17 cellular contexts compared by ENCODE assay signal in genomic region chr10:21720090-21720489, GRCh38.
DNase-seq lines count a peak whose midpoint lies in the region; ATAC-seq and TF ChIP-seq lines count a peak whose summit lies in the region.
"Had no signal": no experiment of that assay in that cellular context is flagged by ENCODE, and none has a peak within 500 bp of the region (broad histone marks: within the 10 kb centered on the region; RNA-seq: fewer than 3 reads in every experiment).

No MANE protein-coding gene starts in this region.

- no peak overlapping the region for H2BK5ac ChIP-seq in H9 (ENCODE audit: insufficient read length, low read length)

- no peak for TF ChIP-seq CTCF in H9 (conservative IDR thresholded peaks at IDR 0.05)
- TF ChIP-seq CTCF in WTC11 (IDR thresholded peaks at IDR 0.05) = no peak
- no peak for TF ChIP-seq CTCF in kidney epithelial cell (IDR thresholded peaks at IDR 0.05; ENCODE audit: insufficient read depth, low read length, poor library complexity, severe bottlenecking)
- no peak for TF ChIP-seq CTCF in right atrium auricular region (IDR thresholded peaks at IDR 0.05)

- DNase-seq in G401 (ENCODE audit: low spot score) (peak; percentile 27), H9 (no peak), WTC11 (ENCODE audit: low spot score) (no peak), kidney epithelial cell (ENCODE audit: low read depth) (peak; percentile 41), right atrium auricular region (ENCODE audit: low spot score) (no peak)
- no peak for DNase-seq in activated effector memory CD4-positive, alpha-beta T cell treated with anti-CD3 and anti-CD28 coated beads, Interleukin-2, amount 50 U/mL, for 16 hours
- DNase-seq: activated naive CD4-positive, alpha-beta T cell treated with anti-CD3 and anti-CD28 coated beads, Interleukin-2, amount 10 ng/mL, durations not matched to agents 7 days and 5 days; DMS79 treated with DMSO at 0.1 percent for 48 hours; heart left ventricle; left lung; naive B cell; psoas muscle; stimulated activated CD4-positive, alpha-beta T cell treated with anti-CD3 and anti-CD28 coated beads, Interleukin-2, amount 100 ng/mL, for 24 hours had no signal

- no peak overlapping the region for H4K5ac ChIP-seq in H9 (ENCODE audit: insufficient read length, low read depth, low read length)

- WGBS in H9 (ENCODE audit: extremely low coverage, insufficient read length, low lambda C conversion rate) = no CpG with 5 or more reads among the region's 3 CpGs

- no peak overlapping the region for H3K56ac ChIP-seq in H9 (ENCODE audit: insufficient read length, low read depth, low read length)

- no peak overlapping the region for H4K91ac ChIP-seq in H9 (ENCODE audit: insufficient read length, low read depth, low read length)

- in situ Hi-C loops in G401 (cut with HindIII; ENCODE audit: low sequenced_read_pairs) = no loop called here

- no peak overlapping the region for H2BK20ac ChIP-seq in H9 (ENCODE audit: low read depth, low read length, poor library complexity, severe bottlenecking)

- peak overlapping the region; percentile 72 to 95 (median 76); a peak in 6 of 7 replicates for H3K27ac Mint-ChIP-seq in H9
- H3K27ac Mint-ChIP-seq in WTC11 = peak overlapping the region; percentile 57
- H3K27ac Mint-ChIP-seq: activated naive CD4-positive, alpha-beta T cell treated with anti-CD3 and anti-CD28 coated beads, Interleukin-2, amount 10 ng/mL, durations not matched to agents 7 days and 5 days; type B pancreatic cell had no signal

- no peaks in the 10 kb centered on the region for H3K9me3 ChIP-seq in H9 (ENCODE audit: control insufficient read depth, low read depth, low read length)
- no peaks in the 10 kb centered on the region for H3K9me3 ChIP-seq in right atrium auricular region
- H3K9me3 ChIP-seq: heart left ventricle, left lung, psoas muscle had no signal

- no peak overlapping the region for H3K27ac ChIP-seq in H9 (ENCODE audit: insufficient read length, low read depth, low read length)
- H3K27ac ChIP-seq in right atrium auricular region = no peak overlapping the region
- H3K27ac ChIP-seq: heart left ventricle, HL-60, left lung, psoas muscle had no signal

- H3K79me1 ChIP-seq in H9 (ENCODE audit: insufficient read depth, low read depth, low read length, poor library complexity, severe bottlenecking) = no peaks in the 10 kb centered on the region

- no peak overlapping the region for H2AK5ac ChIP-seq in H9 (ENCODE audit: insufficient read length, low read length)

- no peak overlapping the region for H3K14ac ChIP-seq in H9 (ENCODE audit: insufficient read depth, low read length)

- H3K9me3 Mint-ChIP-seq in H9 = no peaks in the 10 kb centered on the region
- H3K9me3 Mint-ChIP-seq in WTC11 = no peaks in the 10 kb centered on the region
- H3K9me3 Mint-ChIP-seq: activated naive CD4-positive, alpha-beta T cell treated with anti-CD3 and anti-CD28 coated beads, Interleukin-2, amount 10 ng/mL, durations not matched to agents 7 days and 5 days; central memory CD8-positive, alpha-beta T cell; type B pancreatic cell had no signal

- H3K36me3 ChIP-seq in kidney epithelial cell (ENCODE audit: control insufficient read depth, insufficient read depth, low read length) = no peaks in the 10 kb centered on the region
- H3K36me3 ChIP-seq in right atrium auricular region = no peaks in the 10 kb centered on the region

- no peak overlapping the region for H2BK15ac ChIP-seq in H9 (ENCODE audit: low read depth, low read length)

- H2BK12ac ChIP-seq in H9 (ENCODE audit: insufficient read length, low read depth, low read length) = no peak overlapping the region

- H3K4me3 Mint-ChIP-seq in H9 = no peak overlapping the region
- H3K4me3 Mint-ChIP-seq in WTC11 = no peak overlapping the region
- H3K4me3 Mint-ChIP-seq: activated naive CD4-positive, alpha-beta T cell treated with anti-CD3 and anti-CD28 coated beads, Interleukin-2, amount 10 ng/mL, durations not matched to agents 7 days and 5 days; central memory CD8-positive, alpha-beta T cell; naive B cell; type B pancreatic cell had no signal

- ATAC-seq in WTC11 = peak; percentile 77
- ATAC-seq in GM19452 (IDR thresholded peaks at IDR 0.05; ENCODE audit: unreplicated experiment) = no peak
- ATAC-seq: heart left ventricle, left lung had no signal

- POLR2A ChIA-PET in WTC11 (lab: Charles Lee) = interaction anchor here (1.1 kb wide), 1 partner anchor 12 kb away, joined by 3 read pairs; no protein-coding TSS in a partner anchor

- H3K9ac ChIP-seq in H9 (ENCODE audit: extremely low read depth, insufficient read length, low read length) = no peak overlapping the region

- no peak overlapping the region for H2AFZ ChIP-seq in H9 (ENCODE audit: low read length)

- no peak overlapping the region for H3T11ph ChIP-seq in H9 (ENCODE audit: low read length)

- H3K23ac ChIP-seq in H9 (ENCODE audit: insufficient read length, low read depth, low read length) = no peak overlapping the region

- H3K4me1 Mint-ChIP-seq in H9 = peaks cover 22% of the 10 kb centered on the region in 2 experiments
- peaks cover 34% of the 10 kb centered on the region for H3K4me1 Mint-ChIP-seq in WTC11

- H2BK120ac ChIP-seq in H9 (ENCODE audit: low read depth, low read length, poor library complexity, severe bottlenecking) = no peak overlapping the region

- H3K4ac ChIP-seq in H9 (ENCODE audit: low read depth, low read length) = no peak overlapping the region

- H3K18ac ChIP-seq in H9 (ENCODE audit: insufficient read length, low read depth, low read length) = no peak overlapping the region

- no peak overlapping the region for H3K4me3 ChIP-seq in kidney epithelial cell (ENCODE audit: low read depth, low read length)
- no peak overlapping the region for H3K4me3 ChIP-seq in right atrium auricular region
- H3K4me3 ChIP-seq: heart left ventricle, left lung, psoas muscle had no signal

- H3K4me2 ChIP-seq in H9 (ENCODE audit: insufficient read depth, insufficient read length, low read length) = no peak overlapping the region

- no peaks in the 10 kb centered on the region for H3K23me2 ChIP-seq in H9 (ENCODE audit: insufficient read length, low read depth, low read length, poor library complexity, severe bottlenecking)

- CTCF ChIA-PET in WTC11 (lab: Charles Lee) = interaction anchor here (0.6 to 1.9 kb wide), 2 partner anchors 12 to 14 kb away, joined by 3 to 9 read pairs; no protein-coding TSS in a partner anchor

- no peak overlapping the region for H4K8ac ChIP-seq in H9 (replicated peaks; ENCODE audit: insufficient read length, low read depth, low read length)

- H3K79me2 ChIP-seq in H9 (ENCODE audit: insufficient read depth, low read length) = no peaks in the 10 kb centered on the region

- H3K27me3 ChIP-seq in H9 (ENCODE audit: insufficient read depth, low read length) = no peaks in the 10 kb centered on the region
- H3K27me3 ChIP-seq in kidney epithelial cell (ENCODE audit: control insufficient read depth, insufficient read depth, low read length) = no peaks in the 10 kb centered on the region
- H3K27me3 ChIP-seq in right atrium auricular region = no peaks in the 10 kb centered on the region
- H3K27me3 ChIP-seq: heart left ventricle, left lung had no signal

- peaks cover 3 to 34% (median 16%) of the 10 kb centered on the region in 3 experiments; a peak in 6 of 7 replicates for H3K36me3 Mint-ChIP-seq in H9 (ENCODE audit: insufficient read depth in 1 of 3, low read depth in 3 of 3)
- H3K36me3 Mint-ChIP-seq in WTC11 = peaks cover 6% of the 10 kb centered on the region

- H3K4me1 ChIP-seq in H9 (ENCODE audit: insufficient read depth, low read length) (no peaks in the 10 kb centered on the region; the same call in 1 of the 2 replicates), right atrium auricular region (peaks cover 0 to 22% of the 10 kb centered on the region in 2 donors)

- no peaks in the 10 kb centered on the region for H4K20me1 ChIP-seq in H9 (ENCODE audit: control insufficient read depth, insufficient read depth, insufficient read length)

- H3K27me3 Mint-ChIP-seq in H9 (ENCODE audit: low read depth) = no peaks in the 10 kb centered on the region
- H3K27me3 Mint-ChIP-seq in WTC11 (ENCODE audit: low read depth) = no peaks in the 10 kb centered on the region
- H3K27me3 Mint-ChIP-seq: activated naive CD4-positive, alpha-beta T cell treated with anti-CD3 and anti-CD28 coated beads, Interleukin-2, amount 10 ng/mL, durations not matched to agents 7 days and 5 days; central memory CD8-positive, alpha-beta T cell; naive B cell; type B pancreatic cell had no signal

TF ChIP-seq in WTC11, 78 proteins besides CTCF, POLR2A, EP300 and RAD21:
- no peak for TF ChIP-seq MXD4 (CRISPR knock-in tag; IDR thresholded peaks at IDR 0.05; ENCODE audit: borderline replicate concordance)
- TF ChIP-seq MAX (CRISPR knock-in tag; IDR thresholded peaks at IDR 0.05) = peak; percentile 85
- TF ChIP-seq ZMAT4 (CRISPR knock-in tag; IDR thresholded peaks at IDR 0.05) = peak; percentile 74

Comparison
In these comparisons a context has a peak if more than half of its experiments do, and no peak if none do; other contexts are left out.
1. DNase-seq: peak in G401 (single experiment) and kidney epithelial cell (single experiment); none in H9 (single experiment), WTC11 (single experiment), right atrium auricular region (single experiment) and activated effector memory CD4-positive, alpha-beta T cell treated with anti-CD3 and anti-CD28 coated beads, Interleukin-2, amount 50 U/mL, for 16 hours (single experiment).